10 cellular contexts compared by ENCODE assay signal in the genomic region with DNA sequence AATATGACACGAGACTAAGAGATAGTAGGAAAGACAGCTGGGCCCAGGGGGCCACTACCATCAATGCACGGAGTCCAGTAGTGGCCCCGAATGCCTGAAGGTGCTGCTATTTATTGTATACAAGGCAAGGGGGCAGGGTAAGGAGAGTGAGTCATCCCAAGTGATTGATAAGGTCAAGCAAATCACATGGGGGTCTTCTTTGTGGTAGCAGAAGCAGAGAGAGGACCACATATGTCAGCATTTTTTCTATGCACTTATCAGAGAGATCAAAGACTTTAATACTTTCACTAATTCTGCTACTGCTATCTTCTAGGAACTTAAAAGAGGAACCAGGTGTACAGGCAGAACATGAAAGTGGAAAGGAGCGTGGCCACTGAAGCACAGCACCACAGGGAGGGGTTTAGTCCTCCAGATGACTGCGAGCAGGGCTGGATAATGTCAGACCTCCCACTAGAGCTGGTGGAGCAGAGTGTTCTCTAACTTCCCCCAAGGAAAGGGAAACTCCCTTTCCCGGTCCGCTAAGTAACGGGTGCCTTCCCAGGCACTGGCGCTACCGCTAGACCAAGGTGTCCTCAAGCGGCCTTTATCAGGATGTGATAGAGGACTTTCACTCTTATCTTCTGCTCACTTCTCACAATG. TPM values are rescaled to one million over a fixed set of nuclear protein-coding genes. Genes with fewer than 3 reads are reported as not detected.
DNase-seq lines count a peak whose midpoint lies in the region; ATAC-seq, FAIRE-seq and TF ChIP-seq lines count a peak whose summit lies in the region.
"Had no signal": no experiment of that assay in that cellular context is flagged by ENCODE, and none has a peak within 500 bp of the region (broad histone marks: within the 10 kb centered on the region; RNA-seq: fewer than 3 reads in every experiment).

No MANE protein-coding gene starts in this region.

- no peak overlapping the region for H3K9ac ChIP-seq in rectal smooth muscle tissue (ENCODE audit: low read length)

- DNase-seq in GM12892 (ENCODE audit: insufficient read length) (no peak), HK-2 (ENCODE audit: unreplicated experiment) (peak; percentile 37), activated B cell treated with CpG ODN at 0.5 μM for 24 hours (peak; percentile 54), NCI-H2029 (lab: John Stamatoyannopoulos, UW) (no peak), T1000 (lab: John Stamatoyannopoulos, UW) (no peak)
- DNase-seq: foreskin keratinocyte, PC-3 had no signal

- peak overlapping the region; percentile 90 for H3K27ac Mint-ChIP-seq in activated B cell treated with CpG ODN at 0.5 μM for 24 hours

- no peaks in the 10 kb centered on the region for H3K27me3 Mint-ChIP-seq in activated B cell treated with CpG ODN at 0.5 μM for 24 hours

- H3K27me3 ChIP-seq in rectal smooth muscle tissue (ENCODE audit: control insufficient read depth, insufficient read depth, low read length), result no peaks in the 10 kb centered on the region
- H3K27me3 ChIP-seq: foreskin keratinocyte had no signal

- intact Hi-C loops in activated B cell treated with CpG ODN at 0.5 μM for 24 hours (cut with micrococcal nuclease), result no loop called here

- FAIRE-seq in GM12892 (lab: Jason Lieb, UNC), result peak; percentile 93

- H3K36me3 Mint-ChIP-seq in activated B cell treated with CpG ODN at 0.5 μM for 24 hours (ENCODE audit: low read depth), result peaks cover 3% of the 10 kb centered on the region

- peaks cover 15% of the 10 kb centered on the region for H3K4me1 ChIP-seq in rectal smooth muscle tissue (ENCODE audit: control insufficient read depth, insufficient read depth, low read length)

- H3K4me3 ChIP-seq in rectal smooth muscle tissue (ENCODE audit: low read length), result no peak overlapping the region

- CTCF ChIA-PET in activated B cell treated with CpG ODN at 0.5 μM for 24 hours (lab: Charles Lee), result interaction anchor here (0.8 to 1.5 kb wide), 4 partner anchors 16 to 111 kb away, joined by 3 to 7 read pairs (median 4); no protein-coding TSS in a partner anchor

- peaks cover 64% of the 10 kb centered on the region for H3K4me1 Mint-ChIP-seq in activated B cell treated with CpG ODN at 0.5 μM for 24 hours

- peak overlapping the region; percentile 74 for H3K4me3 Mint-ChIP-seq in activated B cell treated with CpG ODN at 0.5 μM for 24 hours

- no peaks in the 10 kb centered on the region for H3K9me3 Mint-ChIP-seq in activated B cell treated with CpG ODN at 0.5 μM for 24 hours

- TF ChIP-seq POLR2A in GM12892 (IDR thresholded peaks at IDR 0.05; ENCODE audit: low read depth, low read length), result no peak

- no peak for TF ChIP-seq CTCF in activated B cell treated with CpG ODN at 0.5 μM for 24 hours (IDR thresholded peaks at IDR 0.05)

- POLR2A ChIA-PET in activated B cell treated with CpG ODN at 0.5 μM for 24 hours (lab: Charles Lee), result interaction anchor here (0.7 to 9.5 kb wide), 10 partner anchors 13 to 1552 kb away, joined by 3 to 546 read pairs (median 12); a partner anchor contains a TSS

- ATAC-seq in activated B cell treated with CpG ODN at 0.5 μM for 24 hours (ENCODE audit: low read depth) (peak; percentile 60), GM18907 (IDR thresholded peaks at IDR 0.05; ENCODE audit: unreplicated experiment) (no peak)
- no peak for ATAC-seq in activated CD4-positive, CD25-positive, alpha-beta regulatory T cell treated with anti-CD3 and anti-CD28 coated beads, Interleukin-2, amount 50 U/mL, for 24 hours
- ATAC-seq: foreskin keratinocyte, PC-3 had no signal

- peak overlapping the region; percentile 72 for H3K27ac ChIP-seq in rectal smooth muscle tissue (ENCODE audit: low read depth, low read length)
- H3K27ac ChIP-seq: foreskin keratinocyte had no signal

- peaks cover 5% of the 10 kb centered on the region for H3K36me3 ChIP-seq in rectal smooth muscle tissue (ENCODE audit: control insufficient read depth, insufficient read depth, low read length)

RNA-seq across cellular contexts. Expression of a gene that starts 26.4 kb away (rescaled TPM):
- 2.2 TPM for polyA plus RNA-seq in GM12892 (2012; ENCODE audit: missing spikeins)
- total RNA-seq in activated B cell treated with CpG ODN at 0.5 μM for 24 hours, result 5.8 and 6.4 TPM in 2 replicates

Comparison
In these comparisons a context has a peak if more than half of its experiments do, and no peak if none do; other contexts are left out.
1. DNase-seq: peak in HK-2 (single experiment) and activated B cell treated with CpG ODN at 0.5 μM for 24 hours (single experiment); none in GM12892 (single experiment), NCI-H2029 (single experiment) and T1000 (single experiment).